1 cellular context compared by ENCODE assay signal in the genomic region with DNA sequence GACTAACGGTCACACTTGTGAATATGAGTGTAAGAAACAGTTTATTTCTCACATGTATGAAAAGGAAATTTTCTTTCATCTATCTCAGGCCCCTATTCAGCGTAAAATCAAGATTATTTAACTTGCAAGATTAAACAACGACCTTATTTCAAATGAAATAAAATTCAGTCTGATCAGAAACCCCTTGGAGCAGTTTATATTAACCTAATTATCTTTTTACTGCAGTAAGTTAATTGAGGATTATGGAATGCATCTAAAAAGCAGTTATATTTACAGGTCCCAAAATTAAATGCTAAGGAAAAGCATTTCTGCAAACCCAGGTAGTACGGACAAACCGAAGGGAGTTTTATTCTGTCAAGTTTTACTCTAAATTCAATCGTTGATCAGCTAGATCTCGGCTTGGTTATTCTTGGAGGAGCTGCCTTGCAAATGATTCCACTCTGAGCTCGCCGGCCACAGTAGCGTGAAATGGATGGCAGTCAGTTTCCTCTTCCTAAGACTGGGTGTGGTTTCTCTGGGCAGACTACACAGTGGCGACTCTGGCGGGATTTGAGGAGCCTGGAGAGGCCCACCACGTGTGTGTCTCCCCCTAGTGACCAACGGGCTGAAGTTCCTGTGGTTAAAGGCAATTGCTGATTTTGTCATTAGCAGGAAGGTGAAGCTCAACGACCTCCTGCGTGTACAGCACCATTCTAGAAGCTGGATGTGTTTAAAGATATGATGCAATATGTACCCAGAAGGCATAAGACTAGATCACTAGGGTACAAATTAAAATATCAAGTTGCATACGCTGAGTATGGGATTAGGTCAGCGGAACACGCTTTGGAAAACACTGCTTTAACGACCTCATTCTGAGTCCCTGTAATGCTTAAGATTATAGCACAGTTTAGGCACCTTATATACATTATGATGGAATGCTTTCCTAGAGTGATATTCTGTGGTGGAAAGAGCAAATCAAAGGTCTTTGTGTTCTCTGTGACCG.
TF ChIP-seq lines count a peak whose summit lies in the region.

No MANE protein-coding gene starts in this region.

TF ChIP-seq in HepG2, 621 proteins besides CTCF, POLR2A, EP300 and RAD21 (continued from another document and continues in another):
- TF ChIP-seq, protein P1, sequence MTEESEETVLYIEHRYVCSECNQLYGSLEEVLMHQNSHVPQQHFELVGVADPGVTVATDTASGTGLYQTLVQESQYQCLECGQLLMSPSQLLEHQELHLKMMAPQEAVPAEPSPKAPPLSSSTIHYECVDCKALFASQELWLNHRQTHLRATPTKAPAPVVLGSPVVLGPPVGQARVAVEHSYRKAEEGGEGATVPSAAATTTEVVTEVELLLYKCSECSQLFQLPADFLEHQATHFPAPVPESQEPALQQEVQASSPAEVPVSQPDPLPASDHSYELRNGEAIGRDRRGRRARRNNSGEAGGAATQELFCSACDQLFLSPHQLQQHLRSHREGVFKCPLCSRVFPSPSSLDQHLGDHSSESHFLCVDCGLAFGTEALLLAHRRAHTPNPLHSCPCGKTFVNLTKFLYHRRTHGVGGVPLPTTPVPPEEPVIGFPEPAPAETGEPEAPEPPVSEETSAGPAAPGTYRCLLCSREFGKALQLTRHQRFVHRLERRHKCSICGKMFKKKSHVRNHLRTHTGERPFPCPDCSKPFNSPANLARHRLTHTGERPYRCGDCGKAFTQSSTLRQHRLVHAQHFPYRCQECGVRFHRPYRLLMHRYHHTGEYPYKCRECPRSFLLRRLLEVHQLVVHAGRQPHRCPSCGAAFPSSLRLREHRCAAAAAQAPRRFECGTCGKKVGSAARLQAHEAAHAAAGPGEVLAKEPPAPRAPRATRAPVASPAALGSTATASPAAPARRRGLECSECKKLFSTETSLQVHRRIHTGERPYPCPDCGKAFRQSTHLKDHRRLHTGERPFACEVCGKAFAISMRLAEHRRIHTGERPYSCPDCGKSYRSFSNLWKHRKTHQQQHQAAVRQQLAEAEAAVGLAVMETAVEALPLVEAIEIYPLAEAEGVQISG (CRISPR knock-in tag; IDR thresholded peaks at IDR 0.05), result peak; percentile 88
- peak; percentile 87 for TF ChIP-seq KDM2A (CRISPR knock-in tag; IDR thresholded peaks at IDR 0.05; ENCODE audit: borderline replicate concordance, low read depth)
- peak; percentile 88 for TF ChIP-seq ZNF580 (CRISPR knock-in tag; IDR thresholded peaks at IDR 0.05; ENCODE audit: borderline replicate concordance, low read depth)
- TF ChIP-seq MYC (CRISPR knock-in tag; IDR thresholded peaks at IDR 0.05; ENCODE audit: borderline replicate concordance), result peak; percentile 45; the same call in 1 of the 2 replicates
- peak; percentile 77; the same call in 1 of the 2 replicates for TF ChIP-seq CBX5 (CRISPR knock-in tag; IDR thresholded peaks at IDR 0.05; ENCODE audit: borderline replicate concordance)
- TF ChIP-seq MAZ (IDR thresholded peaks at IDR 0.05; ENCODE audit: borderline replicate concordance, low read depth, low read length), result no peak
- TF ChIP-seq MAZ (CRISPR knock-in tag; IDR thresholded peaks at IDR 0.05; ENCODE audit: low read depth), result peak; percentile 22; the same call in 1 of the 2 replicates
- 0 out of 2 replicates have a peak, but pooled peaks have one; percentile 39 for TF ChIP-seq KAT7 (CRISPR knock-in tag; IDR thresholded peaks at IDR 0.05; ENCODE audit: borderline replicate concordance)
- TF ChIP-seq CBX2 (IDR thresholded peaks at IDR 0.05; ENCODE audit: low read depth, low read length), result no peak
- peak; percentile 71; the same call in 1 of the 2 replicates for TF ChIP-seq CBX2 (CRISPR knock-in tag; IDR thresholded peaks at IDR 0.05; ENCODE audit: low read depth)
- TF ChIP-seq, protein P2, sequence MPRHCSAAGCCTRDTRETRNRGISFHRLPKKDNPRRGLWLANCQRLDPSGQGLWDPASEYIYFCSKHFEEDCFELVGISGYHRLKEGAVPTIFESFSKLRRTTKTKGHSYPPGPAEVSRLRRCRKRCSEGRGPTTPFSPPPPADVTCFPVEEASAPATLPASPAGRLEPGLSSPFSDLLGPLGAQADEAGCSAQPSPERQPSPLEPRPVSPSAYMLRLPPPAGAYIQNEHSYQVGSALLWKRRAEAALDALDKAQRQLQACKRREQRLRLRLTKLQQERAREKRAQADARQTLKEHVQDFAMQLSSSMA (CRISPR knock-in tag; IDR thresholded peaks at IDR 0.05), result 0 out of 2 replicates have a peak, but pooled peaks have one; percentile 48
- TF ChIP-seq ZNF343 (CRISPR knock-in tag; IDR thresholded peaks at IDR 0.05), result 0 out of 2 replicates have a peak, but pooled peaks have one; percentile 0
- TF ChIP-seq, protein P3, sequence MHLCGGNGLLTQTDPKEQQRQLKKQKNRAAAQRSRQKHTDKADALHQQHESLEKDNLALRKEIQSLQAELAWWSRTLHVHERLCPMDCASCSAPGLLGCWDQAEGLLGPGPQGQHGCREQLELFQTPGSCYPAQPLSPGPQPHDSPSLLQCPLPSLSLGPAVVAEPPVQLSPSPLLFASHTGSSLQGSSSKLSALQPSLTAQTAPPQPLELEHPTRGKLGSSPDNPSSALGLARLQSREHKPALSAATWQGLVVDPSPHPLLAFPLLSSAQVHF (CRISPR knock-in tag; IDR thresholded peaks at IDR 0.05), result no peak
- TF ChIP-seq ZNF441 (CRISPR knock-in tag; IDR thresholded peaks at IDR 0.05; ENCODE audit: borderline replicate concordance), result 0 out of 2 replicates have a peak, but pooled peaks have one; percentile 23
- no peak for TF ChIP-seq ZNF7 (CRISPR knock-in tag; IDR thresholded peaks at IDR 0.05)
- peak; percentile 89 for TF ChIP-seq SMAD3 (CRISPR knock-in tag; IDR thresholded peaks at IDR 0.05)
- no peak for TF ChIP-seq ZNF543 (CRISPR knock-in tag; IDR thresholded peaks at IDR 0.05)
- TF ChIP-seq ZNF569 (CRISPR knock-in tag; IDR thresholded peaks at IDR 0.05; ENCODE audit: borderline replicate concordance), result no peak
- TF ChIP-seq RNF2 (conservative IDR thresholded peaks at IDR 0.05; ENCODE audit: low read depth), result 0 out of 2 replicates have a peak, but pooled peaks have one; percentile 65
- peak; percentile 32; the same call in 1 of the 2 replicates for TF ChIP-seq ETV5 (CRISPR knock-in tag; IDR thresholded peaks at IDR 0.05; ENCODE audit: borderline replicate concordance)
- TF ChIP-seq ZNF615 (CRISPR knock-in tag; IDR thresholded peaks at IDR 0.05; ENCODE audit: borderline replicate concordance), result no peak
- TF ChIP-seq FOXP1 (IDR thresholded peaks at IDR 0.05), result no peak
- no peak for TF ChIP-seq FOXP1 (CRISPR knock-in tag; IDR thresholded peaks at IDR 0.05)
- TF ChIP-seq ZNF558 (CRISPR knock-in tag; IDR thresholded peaks at IDR 0.05; ENCODE audit: borderline replicate concordance), result no peak
- TF ChIP-seq ZNF260 (CRISPR knock-in tag; IDR thresholded peaks at IDR 0.05; ENCODE audit: borderline replicate concordance, low read depth), result no peak
- no peak for TF ChIP-seq REPIN1 (CRISPR knock-in tag; IDR thresholded peaks at IDR 0.05; ENCODE audit: borderline replicate concordance, low read depth)
- no peak for TF ChIP-seq ZBTB1 (CRISPR knock-in tag; IDR thresholded peaks at IDR 0.05; ENCODE audit: borderline replicate concordance)
- TF ChIP-seq ZFP1 (CRISPR knock-in tag; IDR thresholded peaks at IDR 0.05), result no peak
- TF ChIP-seq CBX1 (IDR thresholded peaks at IDR 0.05; ENCODE audit: low read depth), result no peak
- TF ChIP-seq ZNF841 (CRISPR knock-in tag; IDR thresholded peaks at IDR 0.05; ENCODE audit: borderline replicate concordance), result no peak
- no peak for TF ChIP-seq ZFP41 (CRISPR knock-in tag; IDR thresholded peaks at IDR 0.05; ENCODE audit: borderline replicate concordance)
- TF ChIP-seq, protein P4, sequence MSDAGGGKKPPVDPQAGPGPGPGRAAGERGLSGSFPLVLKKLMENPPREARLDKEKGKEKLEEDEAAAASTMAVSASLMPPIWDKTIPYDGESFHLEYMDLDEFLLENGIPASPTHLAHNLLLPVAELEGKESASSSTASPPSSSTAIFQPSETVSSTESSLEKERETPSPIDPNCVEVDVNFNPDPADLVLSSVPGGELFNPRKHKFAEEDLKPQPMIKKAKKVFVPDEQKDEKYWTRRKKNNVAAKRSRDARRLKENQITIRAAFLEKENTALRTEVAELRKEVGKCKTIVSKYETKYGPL (CRISPR knock-in tag; IDR thresholded peaks at IDR 0.05), result no peak
- TF ChIP-seq ZNF24 (IDR thresholded peaks at IDR 0.05), result no peak
- TF ChIP-seq E2F1 (CRISPR knock-in tag; IDR thresholded peaks at IDR 0.05), result peak; percentile 68
- TF ChIP-seq HOMEZ (CRISPR knock-in tag; IDR thresholded peaks at IDR 0.05; ENCODE audit: low read depth), result peak; percentile 63
- no peak for TF ChIP-seq MAF1 (CRISPR knock-in tag; IDR thresholded peaks at IDR 0.05; ENCODE audit: borderline replicate concordance)
- TF ChIP-seq ZNF891 (CRISPR knock-in tag; IDR thresholded peaks at IDR 0.05), result no peak
- TF ChIP-seq, protein P5, sequence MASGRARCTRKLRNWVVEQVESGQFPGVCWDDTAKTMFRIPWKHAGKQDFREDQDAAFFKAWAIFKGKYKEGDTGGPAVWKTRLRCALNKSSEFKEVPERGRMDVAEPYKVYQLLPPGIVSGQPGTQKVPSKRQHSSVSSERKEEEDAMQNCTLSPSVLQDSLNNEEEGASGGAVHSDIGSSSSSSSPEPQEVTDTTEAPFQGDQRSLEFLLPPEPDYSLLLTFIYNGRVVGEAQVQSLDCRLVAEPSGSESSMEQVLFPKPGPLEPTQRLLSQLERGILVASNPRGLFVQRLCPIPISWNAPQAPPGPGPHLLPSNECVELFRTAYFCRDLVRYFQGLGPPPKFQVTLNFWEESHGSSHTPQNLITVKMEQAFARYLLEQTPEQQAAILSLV (CRISPR knock-in tag; IDR thresholded peaks at IDR 0.05; ENCODE audit: borderline replicate concordance), result no peak
- 0 out of 2 replicates have a peak, but pooled peaks have one; percentile 8 for TF ChIP-seq GTF3A (CRISPR knock-in tag; conservative IDR thresholded peaks at IDR 0.05)
- TF ChIP-seq DMTF1 (CRISPR knock-in tag; IDR thresholded peaks at IDR 0.05), result no peak
- TF ChIP-seq ZNF670 (CRISPR knock-in tag; IDR thresholded peaks at IDR 0.05; ENCODE audit: borderline replicate concordance), result no peak
- no peak for TF ChIP-seq PRPF4 (IDR thresholded peaks at IDR 0.05; ENCODE audit: low read depth, low read length, poor library complexity, severe bottlenecking)
- peak; percentile 69; the same call in 1 of the 2 replicates for TF ChIP-seq ZNF354B (CRISPR knock-in tag; IDR thresholded peaks at IDR 0.05)
- TF ChIP-seq HOXA3 (CRISPR knock-in tag; IDR thresholded peaks at IDR 0.05), result peak; percentile 73; the same call in 1 of the 2 replicates
- TF ChIP-seq HNRNPL (IDR thresholded peaks at IDR 0.05; ENCODE audit: low read depth, low read length), result no peak
- TF ChIP-seq, protein P6, sequence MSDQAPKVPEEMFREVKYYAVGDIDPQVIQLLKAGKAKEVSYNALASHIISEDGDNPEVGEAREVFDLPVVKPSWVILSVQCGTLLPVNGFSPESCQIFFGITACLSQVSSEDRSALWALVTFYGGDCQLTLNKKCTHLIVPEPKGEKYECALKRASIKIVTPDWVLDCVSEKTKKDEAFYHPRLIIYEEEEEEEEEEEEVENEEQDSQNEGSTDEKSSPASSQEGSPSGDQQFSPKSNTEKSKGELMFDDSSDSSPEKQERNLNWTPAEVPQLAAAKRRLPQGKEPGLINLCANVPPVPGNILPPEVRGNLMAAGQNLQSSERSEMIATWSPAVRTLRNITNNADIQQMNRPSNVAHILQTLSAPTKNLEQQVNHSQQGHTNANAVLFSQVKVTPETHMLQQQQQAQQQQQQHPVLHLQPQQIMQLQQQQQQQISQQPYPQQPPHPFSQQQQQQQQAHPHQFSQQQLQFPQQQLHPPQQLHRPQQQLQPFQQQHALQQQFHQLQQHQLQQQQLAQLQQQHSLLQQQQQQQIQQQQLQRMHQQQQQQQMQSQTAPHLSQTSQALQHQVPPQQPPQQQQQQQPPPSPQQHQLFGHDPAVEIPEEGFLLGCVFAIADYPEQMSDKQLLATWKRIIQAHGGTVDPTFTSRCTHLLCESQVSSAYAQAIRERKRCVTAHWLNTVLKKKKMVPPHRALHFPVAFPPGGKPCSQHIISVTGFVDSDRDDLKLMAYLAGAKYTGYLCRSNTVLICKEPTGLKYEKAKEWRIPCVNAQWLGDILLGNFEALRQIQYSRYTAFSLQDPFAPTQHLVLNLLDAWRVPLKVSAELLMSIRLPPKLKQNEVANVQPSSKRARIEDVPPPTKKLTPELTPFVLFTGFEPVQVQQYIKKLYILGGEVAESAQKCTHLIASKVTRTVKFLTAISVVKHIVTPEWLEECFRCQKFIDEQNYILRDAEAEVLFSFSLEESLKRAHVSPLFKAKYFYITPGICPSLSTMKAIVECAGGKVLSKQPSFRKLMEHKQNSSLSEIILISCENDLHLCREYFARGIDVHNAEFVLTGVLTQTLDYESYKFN (CRISPR knock-in tag; conservative IDR thresholded peaks at IDR 0.05), result peak; percentile 28; the same call in 1 of the 2 replicates
